Comparison of ENCODE assay signal across 10 cellular contexts in genomic region chr5:58156977-58157701, GRCh38.
A peak's percentile ranks its signal among the peaks of the same experiment; 100 is the strongest.
DNase-seq lines count a peak whose midpoint lies in the region; ATAC-seq and TF ChIP-seq lines count a peak whose summit lies in the region.
"Had no signal": no experiment of that assay in that cellular context is flagged by ENCODE, and none has a peak within 500 bp of the region (broad histone marks: within the 10 kb centered on the region; RNA-seq: fewer than 3 reads in every experiment).

No MANE protein-coding gene starts in this region.

- TF ChIP-seq CTCF in spleen (IDR thresholded peaks at IDR 0.05 in 8 of 11, conservative IDR thresholded peaks at IDR 0.05 in 3 of 11) (no peak), thyroid gland (IDR thresholded peaks at IDR 0.05) (no peak)

- peak; percentile 85 for ATAC-seq in HG02852 (IDR thresholded peaks at IDR 0.05; ENCODE audit: unreplicated experiment)

- DNase-seq in GM04503 (ENCODE audit: low read depth) (peak; percentile 16), SK-N-DZ (ENCODE audit: low spot score) (peak; percentile 41), kidney tubule cell (ENCODE audit: low spot score) (peak; percentile 50), spleen (no peak), thyroid gland (no peak), MG63 (no peak)
- DNase-seq in activated CD4-positive, alpha-beta memory T cell treated with anti-CD3 and anti-CD28 coated beads for 36 hours, result no peak
- DNase-seq: activated naive CD4-positive, alpha-beta T cell; foreskin melanocyte had no signal

- no peak overlapping the region for H3K27ac Mint-ChIP-seq in activated CD4-positive, alpha-beta memory T cell treated with anti-CD3 and anti-CD28 coated beads for 36 hours

- CTCF ChIA-PET in activated CD4-positive, alpha-beta memory T cell treated with anti-CD3 and anti-CD28 coated beads for 36 hours (lab: Charles Lee), result interaction anchor here (1.2 kb wide), 1 partner anchor 9 kb away, joined by 3 read pairs; no protein-coding TSS in a partner anchor

- no peaks in the 10 kb centered on the region for H3K4me1 Mint-ChIP-seq in activated CD4-positive, alpha-beta memory T cell treated with anti-CD3 and anti-CD28 coated beads for 36 hours (ENCODE audit: low read depth)

- H3K27ac ChIP-seq in spleen, result no peak overlapping the region
- H3K27ac ChIP-seq in thyroid gland, result no peak overlapping the region

- H3K27me3 Mint-ChIP-seq in activated CD4-positive, alpha-beta memory T cell treated with anti-CD3 and anti-CD28 coated beads for 36 hours, result no peaks in the 10 kb centered on the region

- H3K36me3 ChIP-seq in spleen (no peaks in the 10 kb centered on the region), thyroid gland (no peaks in the 10 kb centered on the region), MG63 (no peaks in the 10 kb centered on the region)

- H3K4me1 ChIP-seq in spleen (no peaks in the 10 kb centered on the region), thyroid gland (no peaks in the 10 kb centered on the region)

- intact Hi-C loops in spleen (cut with DNase I; ENCODE audit: low total_unique reads) (no loop called here), thyroid gland (cut with DNase I) (no loop called here)
- intact Hi-C loops in activated CD4-positive, alpha-beta memory T cell treated with anti-CD3 and anti-CD28 coated beads for 36 hours (cut with micrococcal nuclease), result no loop called here

- POLR2A ChIA-PET in activated CD4-positive, alpha-beta memory T cell treated with anti-CD3 and anti-CD28 coated beads for 36 hours (lab: Charles Lee), result no interaction called here

- H3K9me3 ChIP-seq in spleen (no peaks in the 10 kb centered on the region), thyroid gland (no peaks in the 10 kb centered on the region), MG63 (no peaks in the 10 kb centered on the region)

- H3K36me3 Mint-ChIP-seq in activated CD4-positive, alpha-beta memory T cell treated with anti-CD3 and anti-CD28 coated beads for 36 hours, result no peaks in the 10 kb centered on the region

- WGBS in spleen, 5 donors, result 55 to 74% (median 63%) methylated on average over 8 of the region's 8 CpGs
- 50 to 51% methylated on average over 8 of the region's 8 CpGs for WGBS in thyroid gland, 2 donors

- H3K9me3 Mint-ChIP-seq in activated CD4-positive, alpha-beta memory T cell treated with anti-CD3 and anti-CD28 coated beads for 36 hours, result no peaks in the 10 kb centered on the region

- H3K4me3 ChIP-seq in spleen (no peak overlapping the region), thyroid gland (replicated peaks in 1 of 3) (no peak overlapping the region), MG63 (no peak overlapping the region)

- H3K4me3 Mint-ChIP-seq in activated CD4-positive, alpha-beta memory T cell treated with anti-CD3 and anti-CD28 coated beads for 36 hours, result no peak overlapping the region

- TF ChIP-seq POLR2A in spleen (IDR thresholded peaks at IDR 0.05), result no peak
- TF ChIP-seq POLR2A in thyroid gland (IDR thresholded peaks at IDR 0.05), result no peak

- H3K27me3 ChIP-seq in spleen (replicated peaks in 1 of 7), result no peaks in the 10 kb centered on the region
- H3K27me3 ChIP-seq in thyroid gland, result no peaks in the 10 kb centered on the region
- H3K27me3 ChIP-seq in MG63, result no peaks in the 10 kb centered on the region

Comparison
In these comparisons a context has a peak if more than half of its experiments do, and no peak if none do; other contexts are left out.
1. DNase-seq: peak in GM04503 (single experiment), SK-N-DZ (single experiment) and kidney tubule cell (single experiment); none in spleen (single experiment), thyroid gland (0 of 2), activated CD4-positive, alpha-beta memory T cell treated with anti-CD3 and anti-CD28 coated beads for 36 hours (single experiment) and MG63 (single experiment).